In the genomic region with DNA sequence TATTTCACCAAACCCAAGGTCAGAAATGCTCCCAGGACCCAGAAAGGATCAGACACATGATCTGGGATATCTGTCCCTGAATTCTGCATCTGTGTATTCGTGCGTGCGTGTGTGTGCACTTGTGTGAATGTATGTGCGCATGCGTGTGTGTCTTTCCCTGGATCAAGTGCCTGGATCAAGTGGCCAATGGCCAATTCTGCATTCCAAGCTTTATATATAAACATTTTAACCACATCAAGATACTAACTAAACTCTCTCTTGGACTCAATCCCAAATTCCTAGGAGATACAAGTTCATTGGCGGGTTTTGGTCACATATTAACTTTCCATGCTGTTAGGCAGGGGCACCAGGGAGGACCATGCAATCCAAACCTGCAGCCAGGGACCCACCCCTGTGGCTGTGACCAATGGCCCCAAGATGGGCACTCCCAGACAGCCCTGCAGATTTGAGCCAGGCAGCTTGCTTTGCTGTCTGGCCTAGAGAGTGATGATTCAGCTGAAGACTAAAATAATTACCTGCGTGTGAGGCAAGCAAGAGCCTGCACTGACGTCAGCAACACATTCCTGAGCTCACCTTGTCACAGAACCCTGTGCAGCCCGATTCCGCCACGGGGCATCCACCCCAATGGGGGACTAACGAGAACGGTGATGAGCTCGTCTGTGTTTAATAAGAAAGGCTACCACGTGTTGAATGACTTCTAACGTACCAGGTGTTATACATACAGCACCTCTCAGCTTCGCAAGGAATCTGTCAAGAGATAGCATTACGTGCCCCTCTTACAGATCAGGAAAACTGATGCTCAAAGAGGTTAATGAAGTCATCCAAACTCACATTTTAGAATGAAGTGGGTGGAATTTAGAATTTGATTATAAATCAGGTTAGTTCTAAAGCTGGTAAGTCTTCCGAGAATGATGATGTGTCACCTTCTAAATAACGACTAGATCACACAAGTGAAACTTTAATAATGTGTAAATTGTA, we compare ENCODE assay signal across 11 cellular contexts. TPM values are rescaled to one million over a fixed set of nuclear protein-coding genes. Genes with fewer than 3 reads are reported as not detected.
A peak's percentile ranks its signal among the peaks of the same experiment; 100 is the strongest.
DNase-seq lines count a peak whose midpoint lies in the region; ATAC-seq and TF ChIP-seq lines count a peak whose summit lies in the region.
"Had no signal": no experiment of that assay in that cellular context is flagged by ENCODE, and none has a peak within 500 bp of the region (broad histone marks: within the 10 kb centered on the region; RNA-seq: fewer than 3 reads in every experiment).

No MANE protein-coding gene starts in this region.

- 57 to 58% methylated on average over 16 to 19 of the region's 20 CpGs for WGBS in thyroid gland, 2 donors

- H3K27ac ChIP-seq in caudate nucleus (ENCODE audit: low read depth, low read length) (peak overlapping the region; percentile 69), layer of hippocampus (ENCODE audit: low read depth, low read length) (peak overlapping the region; percentile 49), thyroid gland (peak overlapping the region in 2 of 3 donors; percentile 63 to 78)

- peak; percentile 86 for DNase-seq in M059J (ENCODE audit: low read depth)
- peak in 6 of 61 donors; percentile 20 to 67 (median 34) for DNase-seq in caudate nucleus (lab: John Stamatoyannopoulos, UW)
- DNase-seq in thyroid gland, result peak; percentile 34 to 54
- DNase-seq in globus pallidus (ENCODE audit: low spot score), result no peak
- no peak for DNase-seq in occipital lobe (lab: John Stamatoyannopoulos, UW)
- DNase-seq: activated T-cell treated with anti-CD3 and anti-CD28 coated beads, Interleukin-2, amount 50 U/mL, for 4 hours; NCI-H748 treated with DMSO at 0.1 percent for 48 hours; stimulated activated CD4-positive, alpha-beta T cell treated with anti-CD3 and anti-CD28 coated beads, Interleukin-1b, Interleukin-23, amount 100 ng/mL, for 48 hours had no signal

- H3K4me3 ChIP-seq in thyroid gland (replicated peaks in 1 of 3), result no peak overlapping the region

- peaks cover 15 to 37% of the 10 kb centered on the region in 2 donors for H3K4me1 ChIP-seq in thyroid gland

- TF ChIP-seq POLR2A in thyroid gland (IDR thresholded peaks at IDR 0.05), result peak in 1 of 2 donors; percentile 17

- H3K27me3 ChIP-seq in layer of hippocampus (ENCODE audit: control insufficient read depth, insufficient read depth, low read length), result no peaks in the 10 kb centered on the region
- H3K27me3 ChIP-seq in thyroid gland, result no peaks in the 10 kb centered on the region

- H3K9me3 ChIP-seq in thyroid gland, result no peaks in the 10 kb centered on the region

- no peaks in the 10 kb centered on the region for H3K36me3 ChIP-seq in thyroid gland

- intact Hi-C loops in thyroid gland (cut with DNase I), result loop anchor here (10.0 kb wide), 1 partner anchor 45 kb away; a partner anchor contains a TSS

- no peak for TF ChIP-seq CTCF in thyroid gland (IDR thresholded peaks at IDR 0.05)

- ATAC-seq in GM18909 (IDR thresholded peaks at IDR 0.05; ENCODE audit: poor library complexity, unreplicated experiment), result no peak
- ATAC-seq in HG03460 (IDR thresholded peaks at IDR 0.05; ENCODE audit: unreplicated experiment), result no peak
- ATAC-seq: activated T-cell treated with anti-CD3 and anti-CD28 coated beads, Interleukin-2, amount 50 U/mL, for 4 hours had no signal

RNA-seq across cellular contexts. Expression of a gene that starts 45.4 kb away (rescaled TPM):
- 21.8 and 22.7 TPM in 2 replicates for total RNA-seq in M059J (2014; rRNA removed; shearing (Covaris generic))
- total RNA-seq in thyroid gland (10 to 100 TPM; 37.3 to 47.5 (median 42.1) TPM), occipital lobe (68.2 TPM)

Comparison
In these comparisons a context has a peak if more than half of its experiments do, and no peak if none do; other contexts are left out.
1. DNase-seq: peak in M059J (single experiment) and thyroid gland (2 of 2); none in globus pallidus (single experiment) and occipital lobe (single experiment).
2. Peak in every context shown above with its lines, with median percentiles within 50 percentile points of each other: H3K27ac ChIP-seq.